Comparison of ENCODE assay signal across 1 cellular context in the genomic region with DNA sequence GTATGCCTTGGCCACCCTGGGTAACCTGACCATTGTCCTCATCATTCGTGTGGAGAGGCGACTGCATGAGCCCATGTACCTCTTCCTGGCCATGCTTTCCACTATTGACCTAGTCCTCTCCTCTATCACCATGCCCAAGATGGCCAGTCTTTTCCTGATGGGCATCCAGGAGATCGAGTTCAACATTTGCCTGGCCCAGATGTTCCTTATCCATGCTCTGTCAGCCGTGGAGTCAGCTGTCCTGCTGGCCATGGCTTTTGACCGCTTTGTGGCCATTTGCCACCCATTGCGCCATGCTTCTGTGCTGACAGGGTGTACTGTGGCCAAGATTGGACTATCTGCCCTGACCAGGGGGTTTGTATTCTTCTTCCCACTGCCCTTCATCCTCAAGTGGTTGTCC.
A peak's percentile ranks its signal among the peaks of the same experiment; 100 is the strongest.
TF ChIP-seq lines count a peak whose summit lies in the region.

No MANE protein-coding gene starts in this region.

TF ChIP-seq in K562, 482 proteins besides CTCF, POLR2A, EP300 and RAD21:
- no peak for TF ChIP-seq MEF2D (tag; conservative IDR thresholded peaks at IDR 0.05; ENCODE audit: low read depth)
- TF ChIP-seq, protein P1, sequence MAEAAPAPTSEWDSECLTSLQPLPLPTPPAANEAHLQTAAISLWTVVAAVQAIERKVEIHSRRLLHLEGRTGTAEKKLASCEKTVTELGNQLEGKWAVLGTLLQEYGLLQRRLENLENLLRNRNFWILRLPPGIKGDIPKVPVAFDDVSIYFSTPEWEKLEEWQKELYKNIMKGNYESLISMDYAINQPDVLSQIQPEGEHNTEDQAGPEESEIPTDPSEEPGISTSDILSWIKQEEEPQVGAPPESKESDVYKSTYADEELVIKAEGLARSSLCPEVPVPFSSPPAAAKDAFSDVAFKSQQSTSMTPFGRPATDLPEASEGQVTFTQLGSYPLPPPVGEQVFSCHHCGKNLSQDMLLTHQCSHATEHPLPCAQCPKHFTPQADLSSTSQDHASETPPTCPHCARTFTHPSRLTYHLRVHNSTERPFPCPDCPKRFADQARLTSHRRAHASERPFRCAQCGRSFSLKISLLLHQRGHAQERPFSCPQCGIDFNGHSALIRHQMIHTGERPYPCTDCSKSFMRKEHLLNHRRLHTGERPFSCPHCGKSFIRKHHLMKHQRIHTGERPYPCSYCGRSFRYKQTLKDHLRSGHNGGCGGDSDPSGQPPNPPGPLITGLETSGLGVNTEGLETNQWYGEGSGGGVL (CRISPR knock-in tag; IDR thresholded peaks at IDR 0.05): no peak
- TF ChIP-seq CBFA2T3 (IDR thresholded peaks at IDR 0.05): peak; percentile 47; the same call in 1 of the 2 replicates
